ENCODE assay signal across 26 cellular contexts in genomic region chr13:112846411-112847115, GRCh38.
"Had no signal": no experiment of that assay in that cellular context is flagged by ENCODE, and none has a peak within 500 bp of the region (broad histone marks: within the 10 kb centered on the region; RNA-seq: fewer than 3 reads in every experiment).

No MANE protein-coding gene starts in this region.

- H3K9me3 Mint-ChIP-seq: activated naive CD4-positive, alpha-beta T cell treated with anti-CD3 and anti-CD28 coated beads, Interleukin-2, amount 50 U/mL, for 72 hours; activated naive CD8-positive, alpha-beta T cell treated with anti-CD3 and anti-CD28 coated beads, Interleukin-2, amount 50 U/mL, for 24 hours; activated T-cell treated with anti-CD3 and anti-CD28 coated beads, Interleukin-2, amount 50 U/mL, for 24 hours; T-cell had no signal

- H3K27ac Mint-ChIP-seq: activated CD4-positive, alpha-beta T cell treated with anti-CD3 and anti-CD28 coated beads, Interleukin-2, amount 10 ng/mL, durations not matched to agents 24 days and 14 days; activated CD8-positive, alpha-beta memory T cell treated with anti-CD3 and anti-CD28 coated beads, Interleukin-2, amount 10 ng/mL, durations not matched to agents 7 days and 5 days; activated naive CD4-positive, alpha-beta T cell treated with anti-CD3 and anti-CD28 coated beads, Interleukin-2, amount 50 U/mL, for 72 hours; activated naive CD8-positive, alpha-beta T cell treated with anti-CD3 and anti-CD28 coated beads, Interleukin-2, amount 50 U/mL, for 24 hours; activated T-cell treated with anti-CD3 and anti-CD28 coated beads, Interleukin-2, amount 50 U/mL, for 24 hours; T-cell had no signal

- H3K27ac ChIP-seq: ascending aorta, body of pancreas, SK-N-MC had no signal

- DNase-seq: activated CD4-positive, alpha-beta T cell treated with anti-CD3 and anti-CD28 coated beads, Interleukin-2, amount 10 ng/mL, durations not matched to agents 24 days and 14 days; activated CD4-positive, alpha-beta T cell treated with anti-CD3 and anti-CD28 coated beads, Interleukin-2, amount 50 U/mL, for 48 hours; activated CD4-positive, CD25-positive, alpha-beta regulatory T cell treated with anti-CD3 and anti-CD28 coated beads, Interleukin-2, amount 50 U/mL, for 72 hours; activated CD8-positive, alpha-beta memory T cell treated with anti-CD3 and anti-CD28 coated beads, Interleukin-2, amount 10 ng/mL, durations not matched to agents 7 days and 5 days; activated effector memory CD4-positive, alpha-beta T cell treated with anti-CD3 and anti-CD28 coated beads, Interleukin-2, amount 50 U/mL, for 16 hours; activated naive CD4-positive, alpha-beta T cell treated with Interleukin-2 at 50 U/mL for 16 hours; activated naive CD8-positive, alpha-beta T cell treated with anti-CD3 and anti-CD28 coated beads, Interleukin-2, amount 50 U/mL, for 24 hours; activated T-cell treated with anti-CD3 and anti-CD28 coated beads, Interleukin-2, amount 50 U/mL, for 24 hours; amniotic stem cell; body of pancreas; KG1; NCI-H1092 treated with DMSO at 0.1 percent for 48 hours; NCI-H1436; NCI-H1694 treated with DMSO at 0.1 percent for 48 hours; NCI-H2029 treated with DMSO at 0.1 percent for 48 hours; NCI-H345; NCI-H510A; NCI-H526 treated with DMSO at 0.1 percent for 48 hours; NCI-H82; T-cell; T-helper 2 cell; T1000 had no signal

- H3K27me3 Mint-ChIP-seq: activated CD4-positive, alpha-beta T cell treated with anti-CD3 and anti-CD28 coated beads, Interleukin-2, amount 10 ng/mL, durations not matched to agents 24 days and 14 days; activated CD8-positive, alpha-beta memory T cell treated with anti-CD3 and anti-CD28 coated beads, Interleukin-2, amount 10 ng/mL, durations not matched to agents 7 days and 5 days; activated naive CD8-positive, alpha-beta T cell treated with anti-CD3 and anti-CD28 coated beads, Interleukin-2, amount 50 U/mL, for 24 hours; activated T-cell treated with anti-CD3 and anti-CD28 coated beads, Interleukin-2, amount 50 U/mL, for 24 hours; T-cell had no signal

- H3K27me3 ChIP-seq: ascending aorta, body of pancreas had no signal

- ATAC-seq: activated CD8-positive, alpha-beta memory T cell treated with anti-CD3 and anti-CD28 coated beads, Interleukin-2, amount 10 ng/mL, durations not matched to agents 7 days and 5 days; activated naive CD4-positive, alpha-beta T cell treated with anti-CD3 and anti-CD28 coated beads, Interleukin-2, amount 50 U/mL, for 72 hours; activated naive CD8-positive, alpha-beta T cell treated with anti-CD3 and anti-CD28 coated beads, Interleukin-2, amount 50 U/mL, for 24 hours; body of pancreas; Right ventricle myocardium inferior; T-cell had no signal

- H3K9me3 ChIP-seq: body of pancreas had no signal

- H3K4me3 Mint-ChIP-seq: activated CD4-positive, alpha-beta T cell treated with anti-CD3 and anti-CD28 coated beads, Interleukin-2, amount 10 ng/mL, durations not matched to agents 24 days and 14 days; activated CD8-positive, alpha-beta memory T cell treated with anti-CD3 and anti-CD28 coated beads, Interleukin-2, amount 10 ng/mL, durations not matched to agents 7 days and 5 days; activated naive CD8-positive, alpha-beta T cell treated with anti-CD3 and anti-CD28 coated beads, Interleukin-2, amount 50 U/mL, for 24 hours; activated T-cell treated with anti-CD3 and anti-CD28 coated beads, Interleukin-2, amount 50 U/mL, for 24 hours; T-cell had no signal

- H3K4me3 ChIP-seq: ascending aorta, body of pancreas, SK-N-MC had no signal

- H3K4me1 ChIP-seq: body of pancreas had no signal
